Comparison of ENCODE assay signal across 12 cellular contexts in the genomic region with DNA sequence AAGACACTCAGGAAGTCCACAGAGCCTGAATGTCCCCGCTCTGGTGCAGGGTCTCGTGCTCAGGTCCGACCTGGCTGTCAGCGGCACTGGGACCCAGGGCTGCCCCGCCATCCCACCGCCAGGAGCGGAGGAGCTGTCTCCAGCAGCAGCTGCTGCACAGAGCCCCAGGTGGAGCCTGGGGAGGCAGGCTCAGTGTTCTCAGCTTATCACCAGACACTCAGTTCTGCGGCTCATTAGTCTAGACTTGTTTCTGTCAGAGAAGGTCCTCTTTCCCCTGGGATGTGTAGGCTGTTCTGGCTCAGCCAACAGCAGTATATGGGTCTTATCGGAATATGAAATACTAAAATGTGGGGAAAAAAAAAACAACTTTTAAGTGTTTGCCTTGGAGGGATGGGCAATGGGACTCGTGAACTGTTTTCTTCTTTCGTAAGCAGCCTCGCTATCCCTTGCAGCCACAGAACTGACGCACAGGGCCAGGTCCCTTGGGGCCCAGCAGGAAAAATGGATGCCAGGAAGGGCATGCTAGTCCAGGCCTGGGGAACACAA.
DNase-seq lines count a peak whose midpoint lies in the region; ATAC-seq and TF ChIP-seq lines count a peak whose summit lies in the region.
"Had no signal": no experiment of that assay in that cellular context is flagged by ENCODE, and none has a peak within 500 bp of the region (broad histone marks: within the 10 kb centered on the region; RNA-seq: fewer than 3 reads in every experiment).

No MANE protein-coding gene starts in this region.

- no peak overlapping the region for H3K4me3 ChIP-seq in SK-N-SH (ENCODE audit: low read depth in 2 of 2, low read length in 1 of 2)
- no peak overlapping the region for H3K4me3 ChIP-seq in fibroblast of villous mesenchyme (ENCODE audit: low read depth, low read length)
- H3K4me3 ChIP-seq in skeletal muscle cell (ENCODE audit: low read depth, low read length): no peak overlapping the region

- no peak overlapping the region for H2AFZ ChIP-seq in SK-N-SH (ENCODE audit: low read depth)

- H3K4me2 ChIP-seq in SK-N-SH: no peak overlapping the region

- peak in 1 of 2 experiments; percentile 71; a peak in 2 of 4 replicates for TF ChIP-seq EP300 in SK-N-SH (IDR thresholded peaks at IDR 0.05; ENCODE audit: borderline replicate concordance in 1 of 2, low read depth in 1 of 2, low read length in 1 of 2)

- CTCF ChIA-PET in SK-N-SH (lab: Yijun Ruan, JAX): interaction anchor here (1.1 to 3.1 kb wide), 5 partner anchors 26 to 273 kb away, joined by 3 to 10 read pairs (median 3); no protein-coding TSS in a partner anchor

- peak; percentile 42 for DNase-seq in ELF-1 (ENCODE audit: low read depth, low spot score)
- DNase-seq in SK-N-SH: peak; percentile 74
- DNase-seq in fibroblast of villous mesenchyme (ENCODE audit: low read depth): peak; percentile 89
- DNase-seq in skeletal muscle cell (ENCODE audit: low read depth): peak; percentile 87
- DNase-seq in NCI-H226: no peak
- DNase-seq in putamen (ENCODE audit: low spot score): no peak
- DNase-seq: activated B cell treated with CpG ODN at 0.5 μM for 24 hours; activated naive CD4-positive, alpha-beta T cell treated with anti-CD3 and anti-CD28 coated beads for 36 hours; COR-L47; NCI-H1092 had no signal

- H3K4me1 ChIP-seq in SK-N-SH (ENCODE audit: control insufficient read depth in 1 of 2, insufficient read depth in 2 of 2, low read depth in 1 of 2, low read length in 1 of 2): peaks cover 0 to 58% of the 10 kb centered on the region in 2 experiments; a peak in 1 of 4 replicates

- H3K9ac ChIP-seq in SK-N-SH: no peak overlapping the region

- no peaks in the 10 kb centered on the region for H3K9me2 ChIP-seq in SK-N-SH

- no peaks in the 10 kb centered on the region for H3K79me2 ChIP-seq in SK-N-SH (ENCODE audit: insufficient read depth)

- H3K36me3 ChIP-seq in SK-N-SH (replicated peaks in 1 of 2; ENCODE audit: control insufficient read depth in 1 of 2, insufficient read depth in 2 of 2, low read length in 1 of 2): no peaks in the 10 kb centered on the region

- ATAC-seq in GM21515 (IDR thresholded peaks at IDR 0.05; ENCODE audit: unreplicated experiment): no peak
- no peak for ATAC-seq in HG02798 (IDR thresholded peaks at IDR 0.05; ENCODE audit: poor library complexity, unreplicated experiment)

- no peaks in the 10 kb centered on the region for H3K27me3 ChIP-seq in SK-N-SH (ENCODE audit: insufficient read depth)

- no peak for TF ChIP-seq CTCF in SK-N-SH (IDR thresholded peaks at IDR 0.05)
- no peak for TF ChIP-seq CTCF in fibroblast of villous mesenchyme (IDR thresholded peaks at IDR 0.05; ENCODE audit: insufficient read depth, low read depth, low read length)

- peak overlapping the region in 1 of 2 experiments; percentile 85; a peak in 2 of 4 replicates for H3K27ac ChIP-seq in SK-N-SH (ENCODE audit: low read depth in 2 of 2, low read length in 1 of 2)

- no peaks in the 10 kb centered on the region for H4K20me1 ChIP-seq in SK-N-SH (ENCODE audit: insufficient read depth)

- POLR2A ChIA-PET in SK-N-SH (lab: Yijun Ruan, JAX): interaction anchor here (0.9 kb wide), 1 partner anchor 49 kb away, joined by 3 read pairs; no protein-coding TSS in a partner anchor

- no peak; the same call in 1 of the 2 replicates for TF ChIP-seq RAD21 in SK-N-SH (IDR thresholded peaks at IDR 0.05; ENCODE audit: low read length)

- H3F3A ChIP-seq in SK-N-SH (replicated peaks; ENCODE audit: insufficient read depth): no peaks in the 10 kb centered on the region

- WGBS in SK-N-SH (ENCODE audit: low lambda C conversion rate): 82% methylated on average over 8 of the region's 13 CpGs

- H3K9me3 ChIP-seq in SK-N-SH: no peaks in the 10 kb centered on the region

TF ChIP-seq in SK-N-SH, 30 proteins besides CTCF, POLR2A, EP300 and RAD21 (continues in another document):
- TF ChIP-seq, protein P1, sequence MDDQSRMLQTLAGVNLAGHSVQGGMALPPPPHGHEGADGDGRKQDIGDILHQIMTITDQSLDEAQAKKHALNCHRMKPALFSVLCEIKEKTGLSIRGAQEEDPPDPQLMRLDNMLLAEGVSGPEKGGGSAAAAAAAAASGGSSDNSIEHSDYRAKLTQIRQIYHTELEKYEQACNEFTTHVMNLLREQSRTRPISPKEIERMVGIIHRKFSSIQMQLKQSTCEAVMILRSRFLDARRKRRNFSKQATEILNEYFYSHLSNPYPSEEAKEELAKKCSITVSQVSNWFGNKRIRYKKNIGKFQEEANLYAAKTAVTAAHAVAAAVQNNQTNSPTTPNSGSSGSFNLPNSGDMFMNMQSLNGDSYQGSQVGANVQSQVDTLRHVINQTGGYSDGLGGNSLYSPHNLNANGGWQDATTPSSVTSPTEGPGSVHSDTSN (IDR thresholded peaks at IDR 0.05): no peak
- TF ChIP-seq TEAD4 (IDR thresholded peaks at IDR 0.05; ENCODE audit: borderline replicate concordance, insufficient read depth) (no peak), GATA2 (CRISPR knock-in tag; IDR thresholded peaks at IDR 0.05) (peak; percentile 41; the same call in 1 of the 2 replicates), RXRA (IDR thresholded peaks at IDR 0.05; ENCODE audit: borderline replicate concordance, low read depth) (no peak), YY1 (IDR thresholded peaks at IDR 0.05; ENCODE audit: low read depth) (no peak), MXI1 (IDR thresholded peaks at IDR 0.05; ENCODE audit: low read depth, low read length) (no peak), CHD2 (IDR thresholded peaks at IDR 0.05; ENCODE audit: low read length, partially characterized antibody) (peak; percentile 45), RFX5 (IDR thresholded peaks at IDR 0.05; ENCODE audit: low read length) (no peak), FOSL2 (IDR thresholded peaks at IDR 0.05; ENCODE audit: borderline replicate concordance, low read depth) (no peak), FOXM1 (IDR thresholded peaks at IDR 0.05; ENCODE audit: low read depth) (no peak), RCOR1 (IDR thresholded peaks at IDR 0.05; ENCODE audit: low read length) (peak; percentile 65; the same call in 1 of the 2 replicates), NRF1 (IDR thresholded peaks at IDR 0.05; ENCODE audit: low read depth, low read length) (no peak), SIN3A (IDR thresholded peaks at IDR 0.05; ENCODE audit: borderline replicate concordance, low read depth, low read length) (no peak), POLR2AphosphoS5 (IDR thresholded peaks at IDR 0.05; ENCODE audit: low read depth, low read length) (no peak), TAF1 (IDR thresholded peaks at IDR 0.05; ENCODE audit: borderline replicate concordance, low read depth, low read length) (no peak), SMC3 (IDR thresholded peaks at IDR 0.05; ENCODE audit: low read depth, low read length) (no peak), GABPA (IDR thresholded peaks at IDR 0.05; ENCODE audit: low read depth) (no peak), FOXJ3 (CRISPR knock-in tag; IDR thresholded peaks at IDR 0.05) (peak; percentile 46; the same call in 1 of the 2 replicates)
- TF ChIP-seq, protein P2, sequence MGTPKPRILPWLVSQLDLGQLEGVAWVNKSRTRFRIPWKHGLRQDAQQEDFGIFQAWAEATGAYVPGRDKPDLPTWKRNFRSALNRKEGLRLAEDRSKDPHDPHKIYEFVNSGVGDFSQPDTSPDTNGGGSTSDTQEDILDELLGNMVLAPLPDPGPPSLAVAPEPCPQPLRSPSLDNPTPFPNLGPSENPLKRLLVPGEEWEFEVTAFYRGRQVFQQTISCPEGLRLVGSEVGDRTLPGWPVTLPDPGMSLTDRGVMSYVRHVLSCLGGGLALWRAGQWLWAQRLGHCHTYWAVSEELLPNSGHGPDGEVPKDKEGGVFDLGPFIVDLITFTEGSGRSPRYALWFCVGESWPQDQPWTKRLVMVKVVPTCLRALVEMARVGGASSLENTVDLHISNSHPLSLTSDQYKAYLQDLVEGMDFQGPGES (IDR thresholded peaks at IDR 0.05; ENCODE audit: low read depth, low read length): no peak
- TF ChIP-seq, protein P3, sequence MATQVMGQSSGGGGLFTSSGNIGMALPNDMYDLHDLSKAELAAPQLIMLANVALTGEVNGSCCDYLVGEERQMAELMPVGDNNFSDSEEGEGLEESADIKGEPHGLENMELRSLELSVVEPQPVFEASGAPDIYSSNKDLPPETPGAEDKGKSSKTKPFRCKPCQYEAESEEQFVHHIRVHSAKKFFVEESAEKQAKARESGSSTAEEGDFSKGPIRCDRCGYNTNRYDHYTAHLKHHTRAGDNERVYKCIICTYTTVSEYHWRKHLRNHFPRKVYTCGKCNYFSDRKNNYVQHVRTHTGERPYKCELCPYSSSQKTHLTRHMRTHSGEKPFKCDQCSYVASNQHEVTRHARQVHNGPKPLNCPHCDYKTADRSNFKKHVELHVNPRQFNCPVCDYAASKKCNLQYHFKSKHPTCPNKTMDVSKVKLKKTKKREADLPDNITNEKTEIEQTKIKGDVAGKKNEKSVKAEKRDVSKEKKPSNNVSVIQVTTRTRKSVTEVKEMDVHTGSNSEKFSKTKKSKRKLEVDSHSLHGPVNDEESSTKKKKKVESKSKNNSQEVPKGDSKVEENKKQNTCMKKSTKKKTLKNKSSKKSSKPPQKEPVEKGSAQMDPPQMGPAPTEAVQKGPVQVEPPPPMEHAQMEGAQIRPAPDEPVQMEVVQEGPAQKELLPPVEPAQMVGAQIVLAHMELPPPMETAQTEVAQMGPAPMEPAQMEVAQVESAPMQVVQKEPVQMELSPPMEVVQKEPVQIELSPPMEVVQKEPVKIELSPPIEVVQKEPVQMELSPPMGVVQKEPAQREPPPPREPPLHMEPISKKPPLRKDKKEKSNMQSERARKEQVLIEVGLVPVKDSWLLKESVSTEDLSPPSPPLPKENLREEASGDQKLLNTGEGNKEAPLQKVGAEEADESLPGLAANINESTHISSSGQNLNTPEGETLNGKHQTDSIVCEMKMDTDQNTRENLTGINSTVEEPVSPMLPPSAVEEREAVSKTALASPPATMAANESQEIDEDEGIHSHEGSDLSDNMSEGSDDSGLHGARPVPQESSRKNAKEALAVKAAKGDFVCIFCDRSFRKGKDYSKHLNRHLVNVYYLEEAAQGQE (IDR thresholded peaks at IDR 0.05; ENCODE audit: low read depth, low read length): no peak
- TF ChIP-seq, protein P4, sequence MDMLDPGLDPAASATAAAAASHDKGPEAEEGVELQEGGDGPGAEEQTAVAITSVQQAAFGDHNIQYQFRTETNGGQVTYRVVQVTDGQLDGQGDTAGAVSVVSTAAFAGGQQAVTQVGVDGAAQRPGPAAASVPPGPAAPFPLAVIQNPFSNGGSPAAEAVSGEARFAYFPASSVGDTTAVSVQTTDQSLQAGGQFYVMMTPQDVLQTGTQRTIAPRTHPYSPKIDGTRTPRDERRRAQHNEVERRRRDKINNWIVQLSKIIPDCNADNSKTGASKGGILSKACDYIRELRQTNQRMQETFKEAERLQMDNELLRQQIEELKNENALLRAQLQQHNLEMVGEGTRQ (IDR thresholded peaks at IDR 0.05; ENCODE audit: borderline replicate concordance, low read depth, low read length): no peak

Comparison
In these comparisons a context has a peak if more than half of its experiments do, and no peak if none do; other contexts are left out.
1. DNase-seq: peak in ELF-1 (single experiment), SK-N-SH (single experiment), fibroblast of villous mesenchyme (single experiment) and skeletal muscle cell (single experiment); none in NCI-H226 (single experiment) and putamen (single experiment).